In the genomic region with DNA sequence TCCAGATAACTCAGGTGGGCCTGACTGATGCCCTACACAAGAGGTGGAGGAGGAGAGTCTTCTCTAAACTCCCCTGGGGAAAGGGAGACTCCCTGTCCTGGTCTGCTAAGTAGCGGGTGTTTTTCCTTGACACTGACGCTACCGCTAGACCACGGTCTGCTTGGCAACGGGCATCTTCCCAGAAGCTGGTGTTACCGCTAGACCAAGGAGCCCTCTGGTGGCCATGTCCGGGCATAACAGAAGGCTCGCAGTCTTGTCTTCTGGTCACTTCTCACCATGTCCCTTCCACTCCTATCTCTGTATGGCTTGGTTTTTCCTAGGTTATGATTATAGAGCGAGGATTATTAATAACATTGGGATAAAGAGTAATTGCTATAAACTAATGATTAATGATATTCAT, we compare ENCODE assay signal across 10 cellular contexts.
DNase-seq lines count a peak whose midpoint lies in the region; ATAC-seq, FAIRE-seq and TF ChIP-seq lines count a peak whose summit lies in the region.
"Had no signal": no experiment of that assay in that cellular context is flagged by ENCODE, and none has a peak within 500 bp of the region (broad histone marks: within the 10 kb centered on the region; RNA-seq: fewer than 3 reads in every experiment).

No MANE protein-coding gene starts in this region.

- H3K9me3 ChIP-seq in MG63 (no peaks in the 10 kb centered on the region), GM12878 (replicated peaks; ENCODE audit: control insufficient read depth, insufficient read depth, low read length) (no peaks in the 10 kb centered on the region), mesenchymal stem cell (ENCODE audit: control insufficient read depth, low read length) (no peaks in the 10 kb centered on the region)

- H3K4me1 ChIP-seq in GM12878 (ENCODE audit: control insufficient read depth, insufficient read depth, low read length) (no peaks in the 10 kb centered on the region), mesenchymal stem cell (ENCODE audit: control insufficient read depth, insufficient read depth, low read depth, low read length) (no peaks in the 10 kb centered on the region)

- H2AK5ac ChIP-seq in mesenchymal stem cell (ENCODE audit: low read length, severe bottlenecking), result no peak overlapping the region

- intact Hi-C loops in GM12878 (cut with micrococcal nuclease; ENCODE audit: unreplicated experiment), result no loop called here

- no peak overlapping the region for H3K23ac ChIP-seq in mesenchymal stem cell (ENCODE audit: low read length in 2 of 2)

- H3K27ac ChIP-seq in GM12878 (ENCODE audit: control insufficient read depth, insufficient read depth) (no peak overlapping the region), mesenchymal stem cell (ENCODE audit: low read length, poor library complexity, severe bottlenecking) (no peak overlapping the region)

- BruUV-seq in GM12878 (replicated peaks; lab: Mats Ljungman, UMichigan), result no TSS peak

- peak; percentile 68 for TF ChIP-seq RAD21 in GM12878 (IDR thresholded peaks at IDR 0.05; ENCODE audit: insufficient read depth, low read depth, low read length)

- no peak overlapping the region for H3K14ac ChIP-seq in mesenchymal stem cell (ENCODE audit: low read length in 2 of 2)

- no peak overlapping the region for H2BK12ac ChIP-seq in mesenchymal stem cell (ENCODE audit: low read length in 2 of 2)

- RAD21 ChIA-PET in GM12878 (lab: Charles Lee; ENCODE audit: unreplicated experiment), result interaction anchor here (3.6 kb wide), 1 partner anchor 55 kb away, joined by 11 read pairs; no protein-coding TSS in a partner anchor

- SMC1A ChIA-PET in GM12878 (lab: Charles Lee; ENCODE audit: uncharacterized antibody, unreplicated experiment), result no interaction called here

- WGBS in GM12878 (ENCODE audit: insufficient coverage, insufficient replicate concordance, low lambda C conversion rate, missing lambda C conversion rate), result 63% methylated on average over 9 of the region's 9 CpGs
- 95% methylated on average over 6 of the region's 9 CpGs for WGBS in mesenchymal stem cell

- H2AFZ ChIP-seq in GM12878 (ENCODE audit: control insufficient read depth, low read depth, low read length) (no peak overlapping the region), mesenchymal stem cell (ENCODE audit: low read depth, low read length) (no peak overlapping the region)

- H3K4me3 ChIP-seq in MG63 (no peak overlapping the region), GM12878 (no peak overlapping the region), mesenchymal stem cell (ENCODE audit: insufficient read depth in 1 of 2, low read depth in 1 of 2, low read length in 2 of 2) (no peak overlapping the region)

- ATAC-seq in GM12878, result no peak
- ATAC-seq in GM18867 (IDR thresholded peaks at IDR 0.05; ENCODE audit: unreplicated experiment), result no peak

- H3K4ac ChIP-seq in mesenchymal stem cell (ENCODE audit: low read depth in 1 of 2, low read length in 2 of 2), result no peak overlapping the region

- H3K79me1 ChIP-seq in mesenchymal stem cell (replicated peaks; ENCODE audit: low read length, poor library complexity, severe bottlenecking), result no peaks in the 10 kb centered on the region

- H4K8ac ChIP-seq in mesenchymal stem cell (ENCODE audit: low read length), result no peak overlapping the region

- in situ Hi-C loops in Caki2 (cut with HindIII; ENCODE audit: low pct_unique_long_range_greater_than_20kb, low sequenced_read_pairs), result no loop called here
- in situ Hi-C loops in GM12878 (cut with MboI), result no loop called here

- POLR2A ChIA-PET in GM12878 (lab: Charles Lee), result no interaction called here

- no peak overlapping the region for H2BK120ac ChIP-seq in mesenchymal stem cell (ENCODE audit: low read depth, low read length)

- TF ChIP-seq CTCF in GM12878 (IDR thresholded peaks at IDR 0.05 in 2 of 3, conservative IDR thresholded peaks at IDR 0.05 in 1 of 3; ENCODE audit: control insufficient read depth in 2 of 3, extremely low read depth in 1 of 3, insufficient read depth in 1 of 3, low read depth in 3 of 3, low read length in 3 of 3), result peak; percentile 30 to 64 (median 58); a peak in 5 of 6 replicates

- H3K9ac ChIP-seq in GM12878 (ENCODE audit: control insufficient read depth, insufficient read depth, low read length) (no peak overlapping the region), mesenchymal stem cell (ENCODE audit: low read length) (no peak overlapping the region)

- no peak overlapping the region for H3K18ac ChIP-seq in mesenchymal stem cell (ENCODE audit: low read depth in 1 of 2, low read length in 2 of 2)

- DNase-seq in A172 (ENCODE audit: low spot score) (peak; percentile 1), Caki2 (ENCODE audit: low read depth) (peak; percentile 7), MG63 (peak; percentile 21), GM12878 (ENCODE audit: low read depth, low spot score) (no peak), retina (no peak), mesenchymal stem cell (no peak), NCI-H2107 treated with DMSO at 0.1 percent for 48 hours (lab: John Stamatoyannopoulos, UW; ENCODE audit: unreplicated experiment) (no peak)
- DNase-seq: effector CD8-positive, alpha-beta T cell; substantia nigra had no signal

- no peak overlapping the region for H3K4me2 ChIP-seq in GM12878 (ENCODE audit: control insufficient read depth, insufficient read depth)
- no peak overlapping the region for H3K4me2 ChIP-seq in mesenchymal stem cell (ENCODE audit: low read length, poor library complexity, severe bottlenecking)

- H3K27me3 ChIP-seq in MG63 (no peaks in the 10 kb centered on the region), GM12878 (replicated peaks in 1 of 2; ENCODE audit: control insufficient read depth in 2 of 2, insufficient read depth in 2 of 2, low read length in 1 of 2) (peaks cover 0 to 4% of the 10 kb centered on the region in 2 experiments; a peak in 1 of 4 replicates), mesenchymal stem cell (ENCODE audit: control insufficient read depth in 1 of 2, insufficient read depth in 1 of 2, low read length in 2 of 2) (no peaks in the 10 kb centered on the region)

- H2BK5ac ChIP-seq in mesenchymal stem cell (ENCODE audit: low read depth, low read length, poor library complexity, severe bottlenecking), result no peak overlapping the region

- H4K20me1 ChIP-seq in GM12878 (ENCODE audit: control insufficient read depth, insufficient read depth), result no peaks in the 10 kb centered on the region

- CTCF ChIA-PET in GM12878 (lab: Yijun Ruan, JAX), result interaction anchor here (0.7 to 8.3 kb wide), 8 partner anchors 17 to 74 kb away, joined by 3 to 43 read pairs (median 6); no protein-coding TSS in a partner anchor

- H3K36me3 ChIP-seq in MG63 (no peaks in the 10 kb centered on the region), GM12878 (ENCODE audit: control insufficient read depth in 2 of 2, insufficient read depth in 2 of 2, low read length in 1 of 2) (no peaks in the 10 kb centered on the region), mesenchymal stem cell (ENCODE audit: control insufficient read depth in 1 of 2, insufficient read depth in 2 of 2, low read depth in 1 of 2, low read length in 2 of 2) (no peaks in the 10 kb centered on the region)

- no peak overlapping the region for H4K91ac ChIP-seq in mesenchymal stem cell (ENCODE audit: low read length)

- no peak for TF ChIP-seq EP300 in GM12878 (IDR thresholded peaks at IDR 0.05; ENCODE audit: borderline replicate concordance in 1 of 2, control insufficient read depth in 1 of 2, low read depth in 2 of 2, low read length in 2 of 2)

- TF ChIP-seq POLR2A in GM12878 (IDR thresholded peaks at IDR 0.05; ENCODE audit: low read depth, low read length), result no peak

- FAIRE-seq in GM12878 (lab: Jason Lieb, UNC), result no peak

- H2BK15ac ChIP-seq in mesenchymal stem cell (ENCODE audit: low read depth, poor library complexity, severe bottlenecking), result no peak overlapping the region

- H3K79me2 ChIP-seq in GM12878 (ENCODE audit: control insufficient read depth, insufficient read depth, low read length), result no peaks in the 10 kb centered on the region

TF ChIP-seq in GM12878, 131 proteins besides CTCF, POLR2A, EP300 and RAD21:
- TF ChIP-seq EED (IDR thresholded peaks at IDR 0.05; ENCODE audit: low read depth), result 0 out of 2 replicates have a peak, but pooled peaks have one; percentile 17
- peak; percentile 99 for TF ChIP-seq ZBTB33 (IDR thresholded peaks at IDR 0.05)
- TF ChIP-seq MYB (IDR thresholded peaks at IDR 0.05; ENCODE audit: borderline replicate concordance, low read depth, low read length), result no peak
- peak; percentile 47; the same call in 1 of the 2 replicates for TF ChIP-seq RUNX3 (IDR thresholded peaks at IDR 0.05; ENCODE audit: low read length)
- no peak for TF ChIP-seq KDM1A (IDR thresholded peaks at IDR 0.05; ENCODE audit: borderline replicate concordance)
- no peak for TF ChIP-seq PAX8 (IDR thresholded peaks at IDR 0.05)
- TF ChIP-seq ATF7 (IDR thresholded peaks at IDR 0.05; ENCODE audit: low read depth), result no peak

Comparison
In these comparisons a context has a peak if more than half of its experiments do, and no peak if none do; other contexts are left out.
1. DNase-seq: peak in A172 (single experiment), Caki2 (single experiment) and MG63 (single experiment); none in GM12878 (single experiment), retina (single experiment), mesenchymal stem cell (single experiment) and NCI-H2107 treated with DMSO at 0.1 percent for 48 hours (single experiment).